27 cellular contexts compared by ENCODE assay signal in the genomic region with DNA sequence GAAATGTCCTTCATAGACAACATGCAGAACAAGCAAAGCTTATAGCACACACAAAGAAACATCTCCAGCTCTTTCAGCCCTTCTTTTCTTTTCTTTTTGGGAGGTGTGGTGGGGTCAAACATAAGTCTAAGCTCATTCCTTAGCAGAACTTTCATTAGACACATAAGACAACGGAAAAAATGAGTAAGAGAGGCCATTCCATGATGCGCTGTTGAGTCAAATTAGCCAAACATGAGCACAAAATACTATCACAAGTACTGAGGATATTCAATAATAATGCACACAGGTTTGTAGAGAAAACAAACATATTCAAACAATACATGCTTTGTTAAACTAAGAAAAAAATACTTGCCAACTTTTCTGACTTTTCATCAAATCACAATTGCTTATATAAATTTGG.
DNase-seq lines count a peak whose midpoint lies in the region; ATAC-seq, FAIRE-seq and TF ChIP-seq lines count a peak whose summit lies in the region.
"Had no signal": no experiment of that assay in that cellular context is flagged by ENCODE, and none has a peak within 500 bp of the region (broad histone marks: within the 10 kb centered on the region; RNA-seq: fewer than 3 reads in every experiment).

No MANE protein-coding gene starts in this region.

- TF ChIP-seq CTCF in cardiac muscle cell (IDR thresholded peaks at IDR 0.05; ENCODE audit: low read depth, low read length) (no peak), bronchial epithelial cell (IDR thresholded peaks at IDR 0.05; ENCODE audit: insufficient read depth, low read length, severe bottlenecking) (no peak), smooth muscle cell (IDR thresholded peaks at IDR 0.05; ENCODE audit: borderline replicate concordance, insufficient read depth, poor library complexity, severe bottlenecking) (no peak)

- peaks cover 2% of the 10 kb centered on the region for H3K27me3 Mint-ChIP-seq in activated naive CD8-positive, alpha-beta T cell treated with anti-CD3 and anti-CD28 coated beads, Interleukin-2, amount 50 U/mL, for 24 hours
- H3K27me3 Mint-ChIP-seq: CD8-positive, alpha-beta memory T cell; IgD-negative memory B cell had no signal

- H3K79me2 ChIP-seq in smooth muscle cell (ENCODE audit: low read depth), result peaks cover 49% of the 10 kb centered on the region

- H3K4me3 ChIP-seq in cardiac muscle cell (no peak overlapping the region), bronchial epithelial cell (ENCODE audit: low read depth, low read length) (no peak overlapping the region), smooth muscle cell (no peak overlapping the region)
- H3K4me3 ChIP-seq: HAP-1, SJSA1 had no signal

- H3K4me2 ChIP-seq in smooth muscle cell, result no peak overlapping the region
- H3K4me2 ChIP-seq: KMS-11 had no signal

- no peaks in the 10 kb centered on the region for H3K9me3 Mint-ChIP-seq in activated naive CD8-positive, alpha-beta T cell treated with anti-CD3 and anti-CD28 coated beads, Interleukin-2, amount 50 U/mL, for 24 hours
- H3K9me3 Mint-ChIP-seq: CD14-positive monocyte; CD8-positive, alpha-beta memory T cell; IgD-negative memory B cell had no signal

- peak; percentile 13 for FAIRE-seq in bronchial epithelial cell (lab: Jason Lieb, UNC)
- FAIRE-seq: GM18507 had no signal

- H3K4me1 ChIP-seq in cardiac muscle cell (ENCODE audit: low read depth), result peaks cover 21% of the 10 kb centered on the region
- H3K4me1 ChIP-seq in smooth muscle cell (ENCODE audit: low read depth), result no peaks in the 10 kb centered on the region
- H3K4me1 ChIP-seq: BE2C had no signal

- intact Hi-C loops in left ventricle myocardium superior (cut with micrococcal nuclease), result loop anchor here (10.0 kb wide), 1 partner anchor 87 kb away; a partner anchor contains a TSS

- no peak overlapping the region for H2AFZ ChIP-seq in smooth muscle cell (ENCODE audit: low read depth)

- H3K4me3 Mint-ChIP-seq in activated naive CD8-positive, alpha-beta T cell treated with anti-CD3 and anti-CD28 coated beads, Interleukin-2, amount 50 U/mL, for 24 hours, result no peak overlapping the region
- H3K4me3 Mint-ChIP-seq: CD14-positive monocyte; CD8-positive, alpha-beta memory T cell; IgD-negative memory B cell had no signal

- H3K27me3 ChIP-seq in cardiac muscle cell, result no peaks in the 10 kb centered on the region
- H3K27me3 ChIP-seq in bronchial epithelial cell (ENCODE audit: control insufficient read depth, insufficient read depth, low read length), result no peaks in the 10 kb centered on the region
- no peaks in the 10 kb centered on the region for H3K27me3 ChIP-seq in smooth muscle cell (ENCODE audit: low read depth)
- H3K27me3 ChIP-seq: BE2C, SJSA1 had no signal

- peaks cover 29% of the 10 kb centered on the region for H4K20me1 ChIP-seq in smooth muscle cell (ENCODE audit: low read depth)

- no peaks in the 10 kb centered on the region for H3K36me3 Mint-ChIP-seq in activated naive CD8-positive, alpha-beta T cell treated with anti-CD3 and anti-CD28 coated beads, Interleukin-2, amount 50 U/mL, for 24 hours (ENCODE audit: low read depth)
- H3K36me3 Mint-ChIP-seq: CD14-positive monocyte; CD8-positive, alpha-beta memory T cell; IgD-negative memory B cell had no signal

- WGBS in smooth muscle cell (ENCODE audit: low lambda C conversion rate), result 88% methylated on average over 2 of the region's 2 CpGs

- peak overlapping the region; percentile 58 for H3K27ac ChIP-seq in cardiac muscle cell
- peak overlapping the region; percentile 47 for H3K27ac ChIP-seq in smooth muscle cell (ENCODE audit: low read depth)
- H3K27ac ChIP-seq: 22Rv1, KMS-11, SJSA1 had no signal

- H3K36me3 ChIP-seq in cardiac muscle cell (peaks cover 54% of the 10 kb centered on the region), bronchial epithelial cell (ENCODE audit: control insufficient read depth, insufficient read depth, low read length) (no peaks in the 10 kb centered on the region), smooth muscle cell (ENCODE audit: low read depth) (peaks cover 13% of the 10 kb centered on the region)
- H3K36me3 ChIP-seq: BE2C, HAP-1 had no signal

- no peak overlapping the region for H3K27ac Mint-ChIP-seq in activated naive CD8-positive, alpha-beta T cell treated with anti-CD3 and anti-CD28 coated beads, Interleukin-2, amount 50 U/mL, for 24 hours
- H3K27ac Mint-ChIP-seq: CD8-positive, alpha-beta memory T cell; IgD-negative memory B cell had no signal

- no peak overlapping the region for H3K9ac ChIP-seq in smooth muscle cell (ENCODE audit: low read depth)
- H3K9ac ChIP-seq: KMS-11 had no signal

- H3K4me1 Mint-ChIP-seq in activated naive CD8-positive, alpha-beta T cell treated with anti-CD3 and anti-CD28 coated beads, Interleukin-2, amount 50 U/mL, for 24 hours, result no peaks in the 10 kb centered on the region
- H3K4me1 Mint-ChIP-seq: CD14-positive monocyte; CD8-positive, alpha-beta memory T cell; IgD-negative memory B cell had no signal

- no peaks in the 10 kb centered on the region for H3K9me3 ChIP-seq in cardiac muscle cell (ENCODE audit: low read depth)
- no peaks in the 10 kb centered on the region for H3K9me3 ChIP-seq in smooth muscle cell (replicated peaks; ENCODE audit: low read depth)
- H3K9me3 ChIP-seq: BE2C, HAP-1, SJSA1 had no signal

- no peak for ATAC-seq in left ventricle myocardium superior
- ATAC-seq in activated naive CD8-positive, alpha-beta T cell treated with anti-CD3 and anti-CD28 coated beads, Interleukin-2, amount 50 U/mL, for 24 hours, result no peak
- ATAC-seq: Right ventricle myocardium inferior had no signal

- peaks cover 21% of the 10 kb centered on the region for H3F3A ChIP-seq in smooth muscle cell (ENCODE audit: low read depth)

- DNase-seq in cardiac muscle cell (ENCODE audit: low read depth in 1 of 2, low spot score in 1 of 2), result peak in 1 of 2 donors; percentile 13
- no peak for DNase-seq in left ventricle myocardium superior
- DNase-seq in M059J (ENCODE audit: low read depth), result peak; percentile 72
- DNase-seq in bronchial epithelial cell (ENCODE audit: low read depth), result no peak
- no peak for DNase-seq in smooth muscle cell (lab: John Stamatoyannopoulos, UW; ENCODE audit: unreplicated experiment)
- no peak for DNase-seq in NCI-H187 treated with DMSO at 0.1 percent for 48 hours (lab: John Stamatoyannopoulos, UW)
- DNase-seq in activated naive CD8-positive, alpha-beta T cell treated with anti-CD3 and anti-CD28 coated beads, Interleukin-2, amount 50 U/mL, for 24 hours, result no peak
- DNase-seq in GF-D8 (lab: John Stamatoyannopoulos, UW), result no peak
- DNase-seq: ACHN; BE2C; CD8-positive, alpha-beta memory T cell; DMS79 treated with DMSO at 0.1 percent for 48 hours; NCI-H1092 treated with DMSO at 0.1 percent for 48 hours; NCI-H1436 treated with DMSO at 0.1 percent for 48 hours; NCI-H2029; NCI-H2227 treated with DMSO at 0.1 percent for 48 hours; NCI-H510A; NCI-H69; OCI-M1 had no signal
